In genomic region chr7:97166308-97166707, GRCh38 we compare ENCODE assay signal across 2 cellular contexts.
TF ChIP-seq lines count a peak whose summit lies in the region.

No MANE protein-coding gene starts in this region.

TF ChIP-seq in WTC11, 78 proteins besides CTCF, POLR2A, EP300 and RAD21:
- no peak for TF ChIP-seq ERG (CRISPR knock-in tag; IDR thresholded peaks at IDR 0.05)
- TF ChIP-seq FOXP4 (CRISPR knock-in tag; IDR thresholded peaks at IDR 0.05), result no peak
- TF ChIP-seq MLX (CRISPR knock-in tag; IDR thresholded peaks at IDR 0.05), result no peak
- no peak for TF ChIP-seq MYBL2 (CRISPR knock-in tag; IDR thresholded peaks at IDR 0.05)
- TF ChIP-seq ZNF512 (CRISPR knock-in tag; IDR thresholded peaks at IDR 0.05; ENCODE audit: borderline replicate concordance), result no peak
- TF ChIP-seq ELF4 (CRISPR knock-in tag; IDR thresholded peaks at IDR 0.05; ENCODE audit: low read depth), result no peak
- no peak for TF ChIP-seq IRF2 (CRISPR knock-in tag; IDR thresholded peaks at IDR 0.05; ENCODE audit: borderline replicate concordance, low read depth)
- TF ChIP-seq ZSCAN18 (CRISPR knock-in tag; IDR thresholded peaks at IDR 0.05), result no peak

TF ChIP-seq in K562, 482 proteins besides CTCF, POLR2A, EP300 and RAD21 (continued from another document):
- TF ChIP-seq ZNF395 (CRISPR knock-in tag; IDR thresholded peaks at IDR 0.05), result no peak
- no peak for TF ChIP-seq SRSF1 (IDR thresholded peaks at IDR 0.05; ENCODE audit: low read depth, low read length)
- TF ChIP-seq CBFA2T2 (conservative IDR thresholded peaks at IDR 0.05), result 0 out of 2 replicates have a peak, but pooled peaks have one; percentile 16
- TF ChIP-seq MAFF (IDR thresholded peaks at IDR 0.05; ENCODE audit: low read length), result no peak
- TF ChIP-seq CBFA2T3 (IDR thresholded peaks at IDR 0.05), result peak; percentile 57
- TF ChIP-seq KDM1A (IDR thresholded peaks at IDR 0.05), result peak; percentile 60 to 64; a peak in 3 of 4 replicates
